Comparison of ENCODE assay signal across 24 cellular contexts in genomic region chr5:125398466-125398865, GRCh38.
DNase-seq lines count a peak whose midpoint lies in the region; ATAC-seq, FAIRE-seq and TF ChIP-seq lines count a peak whose summit lies in the region.
"Had no signal": no experiment of that assay in that cellular context is flagged by ENCODE, and none has a peak within 500 bp of the region (broad histone marks: within the 10 kb centered on the region; RNA-seq: fewer than 3 reads in every experiment).

No MANE protein-coding gene starts in this region.

- 10% methylated on average over 2 of the region's 2 CpGs for WGBS in HepG2 (ENCODE audit: low lambda C conversion rate)
- WGBS in right lobe of liver (ENCODE audit: insufficient coverage, low coverage, low lambda C conversion rate, missing lambda C conversion rate) = 83% methylated on average over 2 of the region's 2 CpGs
- no CpG with 5 or more reads among the region's 2 CpGs for WGBS in IMR-90 (ENCODE audit: extremely low coverage in 2 of 2, insufficient read length in 1 of 2), 2 experiments
- WGBS in K562 (ENCODE audit: insufficient coverage, low coverage, missing lambda C conversion rate) = 0% methylated on average over 2 of the region's 2 CpGs

- no peak overlapping the region for H4K8ac ChIP-seq in IMR-90 (ENCODE audit: low read depth in 2 of 2, low read length in 2 of 2)

- H3K56ac ChIP-seq in IMR-90 (ENCODE audit: extremely low read depth, insufficient read depth, low read length) = no peak overlapping the region

- H4K91ac ChIP-seq in IMR-90 (ENCODE audit: insufficient read depth, low read depth, low read length) = no peak overlapping the region

- H2BK20ac ChIP-seq in IMR-90 (ENCODE audit: low read depth, low read length) = no peak overlapping the region

- no peak overlapping the region for H3K9ac ChIP-seq in HepG2 (ENCODE audit: insufficient read depth, low read depth, low read length)
- H3K9ac ChIP-seq in IMR-90 (ENCODE audit: low read depth, low read length) = no peak overlapping the region
- H3K9ac ChIP-seq in K562 (ENCODE audit: insufficient read depth in 1 of 2, low read depth in 2 of 2, low read length in 2 of 2) = no peak overlapping the region
- H3K9ac ChIP-seq: BLaER1 treated with 17β-estradiol and CSF1 and Interleukin-3, amounts not matched to agents 10 nM and 100 nM had no signal

- CTCF ChIA-PET in HepG2 (lab: Yijun Ruan, JAX; ENCODE audit: low intra/inter-chr PET ratio, low total read pairs) (no interaction called here), IMR-90 (lab: Yijun Ruan, JAX) (interaction anchor here (1.1 kb wide), 1 partner anchor 10 kb away, joined by 5 read pairs; no protein-coding TSS in a partner anchor), K562 (lab: Yijun Ruan, JAX; ENCODE audit: low intra/inter-chr PET ratio) (no interaction called here)

- H2AK5ac ChIP-seq in IMR-90 (ENCODE audit: low read depth, low read length) = no peak overlapping the region

- no peak overlapping the region for H4K5ac ChIP-seq in IMR-90 (ENCODE audit: low read depth, low read length)

- in situ Hi-C loops in HepG2 (cut with HindIII; ENCODE audit: extremely low pct_ligation_motif_present, low pct_unique_long_range_greater_than_20kb) = no loop called here
- in situ Hi-C loops in IMR-90 (cut with MboI; ENCODE audit: low sequenced_read_pairs) = no loop called here
- in situ Hi-C loops in K562 (cut with MboI) = no loop called here

- TF ChIP-seq POLR2A in HepG2 (IDR thresholded peaks at IDR 0.05; ENCODE audit: insufficient read depth in 1 of 2, low read depth in 2 of 2, low read length in 2 of 2) (no peak), right lobe of liver (IDR thresholded peaks at IDR 0.05) (no peak), IMR-90 (IDR thresholded peaks at IDR 0.05; ENCODE audit: low read depth, low read length) (no peak), K562 (conservative IDR thresholded peaks at IDR 0.05) (no peak)

- no peak overlapping the region for H2BK5ac ChIP-seq in IMR-90 (ENCODE audit: low read depth, low read length, poor library complexity, severe bottlenecking)

- no peak overlapping the region for H3K23ac ChIP-seq in IMR-90 (ENCODE audit: low read depth, low read length)

- ATAC-seq in HepG2 = no peak
- ATAC-seq in right lobe of liver = no peak
- ATAC-seq in IMR-90 (ENCODE audit: low read depth) = no peak
- ATAC-seq in K562 = no peak
- ATAC-seq: GM12878 had no signal

- H3K79me2 ChIP-seq in HepG2 (ENCODE audit: insufficient read depth, low read length) = no peaks in the 10 kb centered on the region
- H3K79me2 ChIP-seq in K562 (ENCODE audit: control insufficient read depth, insufficient read depth, low read length) = no peaks in the 10 kb centered on the region

- POLR2A ChIA-PET in HepG2 (lab: Yijun Ruan, JAX) = no interaction called here
- POLR2A ChIA-PET in IMR-90 (lab: Charles Lee; ENCODE audit: unreplicated experiment) = no interaction called here
- POLR2A ChIA-PET in K562 (lab: Yijun Ruan, JAX) = no interaction called here

- H2BK15ac ChIP-seq in IMR-90 (ENCODE audit: low read depth, low read length) = no peak overlapping the region

- H3K4me3 ChIP-seq in HepG2 (replicated peaks in 1 of 3; ENCODE audit: insufficient read depth in 1 of 3, low read depth in 2 of 3, low read length in 3 of 3) = no peak overlapping the region
- no peak overlapping the region for H3K4me3 ChIP-seq in right lobe of liver
- no peak overlapping the region for H3K4me3 ChIP-seq in IMR-90 (ENCODE audit: insufficient read depth, low read depth, low read length)
- no peak overlapping the region for H3K4me3 ChIP-seq in K562
- H3K4me3 ChIP-seq: BLaER1 treated with 17β-estradiol and CSF1 and Interleukin-3, amounts not matched to agents 10 nM and 100 nM; GM12878 had no signal

- FAIRE-seq in HepG2 (lab: Jason Lieb, UNC) = no peak
- no peak for FAIRE-seq in K562 (lab: Jason Lieb, UNC)
- FAIRE-seq: A204.1, GM12878, GM12892, GM18507 had no signal

- dilution Hi-C loops in IMR-90 (cut with HindIII; ENCODE audit: low sequenced_read_pairs, unreplicated experiment) = no loop called here

- no peak overlapping the region for H3K18ac ChIP-seq in IMR-90 (ENCODE audit: low read depth, low read length)

- no peaks in the 10 kb centered on the region for H4K20me1 ChIP-seq in HepG2 (ENCODE audit: insufficient read depth, low read length)
- no peaks in the 10 kb centered on the region for H4K20me1 ChIP-seq in IMR-90 (ENCODE audit: insufficient read depth, low read length)
- H4K20me1 ChIP-seq in K562 (replicated peaks; ENCODE audit: control insufficient read depth, insufficient read depth, low read length) = no peaks in the 10 kb centered on the region
- H4K20me1 ChIP-seq: BLaER1 treated with 17β-estradiol and CSF1 and Interleukin-3, amounts not matched to agents 10 nM and 100 nM had no signal

- H3K36me3 ChIP-seq in HepG2 (replicated peaks in 1 of 2; ENCODE audit: control insufficient read depth in 1 of 2, insufficient read depth in 2 of 2, low read length in 2 of 2) (no peaks in the 10 kb centered on the region), right lobe of liver (no peaks in the 10 kb centered on the region), IMR-90 (ENCODE audit: control insufficient read depth, insufficient read depth, low read length) (no peaks in the 10 kb centered on the region), K562 (ENCODE audit: control insufficient read depth, insufficient read depth, low read length) (no peaks in the 10 kb centered on the region)
- H3K36me3 ChIP-seq: BLaER1 treated with 17β-estradiol and CSF1 and Interleukin-3, amounts not matched to agents 10 nM and 100 nM had no signal

- H3K27me3 ChIP-seq in HepG2 (ENCODE audit: control insufficient read depth in 1 of 2, insufficient read depth in 2 of 2, low read length in 2 of 2) (no peaks in the 10 kb centered on the region), right lobe of liver (no peaks in the 10 kb centered on the region), IMR-90 (ENCODE audit: control insufficient read depth, insufficient read depth, low read length) (no peaks in the 10 kb centered on the region), K562 (ENCODE audit: control insufficient read depth in 2 of 2, insufficient read depth in 2 of 2, low read length in 2 of 2) (no peaks in the 10 kb centered on the region)
- H3K27me3 ChIP-seq: BLaER1 treated with 17β-estradiol and CSF1 and Interleukin-3, amounts not matched to agents 10 nM and 100 nM had no signal

- no peak overlapping the region for H2AFZ ChIP-seq in HepG2 (ENCODE audit: low read length)
- H2AFZ ChIP-seq in IMR-90 (replicated peaks; ENCODE audit: low read length, poor library complexity) = no peak overlapping the region
- no peak overlapping the region for H2AFZ ChIP-seq in K562 (ENCODE audit: low read depth, low read length)

- TF ChIP-seq RAD21 in HepG2 (CRISPR knock-in tag; IDR thresholded peaks at IDR 0.05) (no peak), IMR-90 (IDR thresholded peaks at IDR 0.05; ENCODE audit: low read length) (no peak), K562 (CRISPR knock-in tag; conservative IDR thresholded peaks at IDR 0.05 in 1 of 2, IDR thresholded peaks at IDR 0.05 in 1 of 2) (no peak)

- H3K14ac ChIP-seq in IMR-90 (replicated peaks; ENCODE audit: low read depth, low read length) = no peak overlapping the region

- BruUV-seq in HepG2 (replicated peaks; lab: Mats Ljungman, UMichigan) = no TSS peak
- BruUV-seq in IMR-90 (replicated peaks; lab: Mats Ljungman, UMichigan) = no TSS peak
- no TSS peak for BruUV-seq in K562 (replicated peaks; lab: Mats Ljungman, UMichigan)

- H3K9me3 ChIP-seq in HepG2 (ENCODE audit: low read length) = peaks cover 36% of the 10 kb centered on the region
- H3K9me3 ChIP-seq in right lobe of liver = no peaks in the 10 kb centered on the region
- H3K9me3 ChIP-seq in IMR-90 (ENCODE audit: control insufficient read depth, insufficient read depth, low read length) = peaks cover 2% of the 10 kb centered on the region
- no peaks in the 10 kb centered on the region for H3K9me3 ChIP-seq in K562 (replicated peaks; ENCODE audit: control insufficient read depth, insufficient read depth, low read depth, low read length)

- H2BK120ac ChIP-seq in IMR-90 (ENCODE audit: low read depth, low read length) = no peak overlapping the region

- H3K27ac ChIP-seq in HepG2 (ENCODE audit: extremely low read length, insufficient read depth, low read length) = no peak overlapping the region
- no peak overlapping the region for H3K27ac ChIP-seq in right lobe of liver
- no peak overlapping the region for H3K27ac ChIP-seq in IMR-90 (ENCODE audit: insufficient read depth, low read length)
- no peak overlapping the region for H3K27ac ChIP-seq in K562 (ENCODE audit: extremely low read depth, low read depth, low read length)
- H3K27ac ChIP-seq: BLaER1 treated with 17β-estradiol and CSF1 and Interleukin-3, amounts not matched to agents 10 nM and 100 nM had no signal

- no peak for TF ChIP-seq EP300 in HepG2 (IDR thresholded peaks at IDR 0.05; ENCODE audit: low read depth in 2 of 2, low read length in 2 of 2)
- no peak for TF ChIP-seq EP300 in HepG2 (CRISPR knock-in tag; IDR thresholded peaks at IDR 0.05; ENCODE audit: borderline replicate concordance)
- TF ChIP-seq EP300 in K562 (IDR thresholded peaks at IDR 0.05; ENCODE audit: low read length) = no peak

- H3K4me1 ChIP-seq in HepG2 (ENCODE audit: insufficient read depth, low read length) (no peaks in the 10 kb centered on the region), right lobe of liver (no peaks in the 10 kb centered on the region), IMR-90 (ENCODE audit: control insufficient read depth, insufficient read depth, low read length) (no peaks in the 10 kb centered on the region), K562 (replicated peaks in 1 of 2; ENCODE audit: control insufficient read depth in 2 of 2, insufficient read depth in 2 of 2, low read length in 2 of 2) (no peaks in the 10 kb centered on the region)
- H3K4me1 ChIP-seq: BLaER1 treated with 17β-estradiol and CSF1 and Interleukin-3, amounts not matched to agents 10 nM and 100 nM had no signal

- intact Hi-C loops in HepG2 (cut with micrococcal nuclease; ENCODE audit: unreplicated experiment) (no loop called here), right lobe of liver (cut with DNase I) (no loop called here), IMR-90 (cut with micrococcal nuclease) (no loop called here), K562 (cut with micrococcal nuclease) (no loop called here)

- H3K9me1 ChIP-seq in IMR-90 (ENCODE audit: insufficient read depth, low read length) = no peaks in the 10 kb centered on the region
- H3K9me1 ChIP-seq in K562 (ENCODE audit: control insufficient read depth, insufficient read depth, low read length) = no peaks in the 10 kb centered on the region

- H3K4ac ChIP-seq in IMR-90 (ENCODE audit: low read depth, low read length) = no peak overlapping the region

- no peak overlapping the region for H3K4me2 ChIP-seq in HepG2 (ENCODE audit: low read depth, low read length)
- no peak overlapping the region for H3K4me2 ChIP-seq in IMR-90 (ENCODE audit: low read depth, low read length)
- no peak overlapping the region for H3K4me2 ChIP-seq in K562 (ENCODE audit: insufficient read depth, low read length)
- H3K4me2 ChIP-seq: BLaER1 treated with 17β-estradiol and CSF1 and Interleukin-3, amounts not matched to agents 10 nM and 100 nM had no signal

- H3K79me1 ChIP-seq in IMR-90 (ENCODE audit: low read depth in 1 of 2, low read length in 2 of 2) = no peaks in the 10 kb centered on the region

- DNase-seq in HepG2 (ENCODE audit: low spot score) (no peak), right lobe of liver (no peak), IMR-90 (no peak), K562 (ENCODE audit: extremely low read depth in 1 of 4, low spot score in 3 of 4) (no peak), T-helper 9 cell (no peak), C1 segment of cervical spinal cord (lab: John Stamatoyannopoulos, UW) (no peak)
- DNase-seq: 8988T; AML-193; CD4-positive, alpha-beta memory T cell; CD4-positive, CD25-positive, alpha-beta regulatory T cell; CD8-positive, alpha-beta memory T cell; COR-L47; DMS 273 treated with DMSO at 0.1 percent for 48 hours; DMS153; DMS53; DMS79; DND-41; EL; GDM1 had no signal

- TF ChIP-seq CTCF in HepG2 (CRISPR knock-in tag; IDR thresholded peaks at IDR 0.05) (no peak), right lobe of liver (IDR thresholded peaks at IDR 0.05) (no peak), IMR-90 (conservative IDR thresholded peaks at IDR 0.05; ENCODE audit: low read depth, low read length) (no peak), K562 (IDR thresholded peaks at IDR 0.05 in 2 of 3, conservative IDR thresholded peaks at IDR 0.05 in 1 of 3; ENCODE audit: insufficient read depth in 2 of 3, low read depth in 1 of 3, low read length in 3 of 3) (no peak)

- no peak overlapping the region for H2AK9ac ChIP-seq in IMR-90 (replicated peaks; ENCODE audit: low read depth, low read length, poor library complexity)

Comparison
In these comparisons a context has a peak if more than half of its experiments do, and no peak if none do; other contexts are left out.
1. Of the 241 proteins assayed by ChIP-seq in both HepG2 and K562: peak only in HepG2: MAFK; only in K562: none; in both: MAFF; in neither: 239.